In genomic region chr5:67621040-67621397, GRCh38 we compare ENCODE assay signal across 22 cellular contexts.
"Had no signal": no experiment of that assay in that cellular context is flagged by ENCODE, and none has a peak within 500 bp of the region (broad histone marks: within the 10 kb centered on the region; RNA-seq: fewer than 3 reads in every experiment).

No MANE protein-coding gene starts in this region.

- DNase-seq: activated B cell treated with CpG ODN at 0.5 μM for 24 hours; activated CD4-positive, alpha-beta T cell treated with anti-CD3 and anti-CD28 coated beads, Interleukin-2, amount 50 U/mL, for 4 hours; activated effector memory CD4-positive, alpha-beta T cell treated with anti-CD3 and anti-CD28 coated beads, Interleukin-2, amount 50 U/mL, for 16 hours; activated naive CD4-positive, alpha-beta T cell treated with anti-CD3 and anti-CD28 coated beads, Interleukin-2, amount 10 ng/mL, durations not matched to agents 7 days and 5 days; activated naive CD8-positive, alpha-beta T cell treated with anti-CD3 and anti-CD28 coated beads, Interleukin-2, amount 10 ng/mL, durations not matched to agents 7 days and 5 days; effector memory CD8-positive, alpha-beta T cell; hippocampal formation; kidney; left colon; retina; stimulated activated CD4-positive, alpha-beta T cell treated with anti-CD3 and anti-CD28 coated beads, Interleukin-12 subunit alpha, Interleukin-12 subunit beta, amount 100 ng/mL, for 4 hours; stimulated activated CD4-positive, alpha-beta T cell treated with anti-CD3 and anti-CD28 coated beads, Interleukin-4, amount 100 ng/mL, for 1 hour; stomach had no signal

- H3K27me3 ChIP-seq: ascending aorta, cardiac muscle cell, stomach, tibial nerve had no signal

- H3K27ac Mint-ChIP-seq: activated B cell treated with CpG ODN at 0.5 μM for 24 hours; activated naive CD4-positive, alpha-beta T cell treated with anti-CD3 and anti-CD28 coated beads, Interleukin-2, amount 10 ng/mL, durations not matched to agents 7 days and 5 days; activated naive CD8-positive, alpha-beta T cell treated with anti-CD3 and anti-CD28 coated beads, Interleukin-2, amount 10 ng/mL, durations not matched to agents 7 days and 5 days; brain; effector memory CD8-positive, alpha-beta T cell; nephron; T-helper 2 cell treated with Interferon-gamma antibody and Interleukin-4, amounts not matched to agents 5 μg/mL and 100 μg/mL, for 36 hours had no signal

- H3K27me3 Mint-ChIP-seq: activated naive CD4-positive, alpha-beta T cell treated with anti-CD3 and anti-CD28 coated beads, Interleukin-2, amount 10 ng/mL, durations not matched to agents 7 days and 5 days had no signal

- H3K36me3 ChIP-seq: ascending aorta, cardiac muscle cell, stomach, tibial nerve had no signal

- H3K4me1 ChIP-seq: ascending aorta, stomach had no signal

- H3K4me1 Mint-ChIP-seq: activated B cell treated with CpG ODN at 0.5 μM for 24 hours; activated naive CD4-positive, alpha-beta T cell treated with anti-CD3 and anti-CD28 coated beads, Interleukin-2, amount 10 ng/mL, durations not matched to agents 7 days and 5 days; activated naive CD8-positive, alpha-beta T cell treated with anti-CD3 and anti-CD28 coated beads, Interleukin-2, amount 10 ng/mL, durations not matched to agents 7 days and 5 days had no signal

- FAIRE-seq: endothelial cell of umbilical vein, kidney had no signal

- H3K9me3 Mint-ChIP-seq: activated B cell treated with CpG ODN at 0.5 μM for 24 hours; activated naive CD4-positive, alpha-beta T cell treated with anti-CD3 and anti-CD28 coated beads, Interleukin-2, amount 10 ng/mL, durations not matched to agents 7 days and 5 days; effector memory CD8-positive, alpha-beta T cell; T-helper 2 cell treated with Interferon-gamma antibody and Interleukin-4, amounts not matched to agents 5 μg/mL and 100 μg/mL, for 36 hours had no signal

- H3K36me3 Mint-ChIP-seq: activated naive CD4-positive, alpha-beta T cell treated with anti-CD3 and anti-CD28 coated beads, Interleukin-2, amount 10 ng/mL, durations not matched to agents 7 days and 5 days; activated naive CD8-positive, alpha-beta T cell treated with anti-CD3 and anti-CD28 coated beads, Interleukin-2, amount 10 ng/mL, durations not matched to agents 7 days and 5 days; brain had no signal

- H3K9me3 ChIP-seq: ascending aorta, stomach, tibial nerve had no signal

- H3K4me3 Mint-ChIP-seq: activated B cell treated with CpG ODN at 0.5 μM for 24 hours; activated naive CD4-positive, alpha-beta T cell treated with anti-CD3 and anti-CD28 coated beads, Interleukin-2, amount 10 ng/mL, durations not matched to agents 7 days and 5 days; activated naive CD8-positive, alpha-beta T cell treated with anti-CD3 and anti-CD28 coated beads, Interleukin-2, amount 10 ng/mL, durations not matched to agents 7 days and 5 days; brain; effector memory CD8-positive, alpha-beta T cell; nephron; T-helper 2 cell treated with Interferon-gamma antibody and Interleukin-4, amounts not matched to agents 5 μg/mL and 100 μg/mL, for 36 hours had no signal

- ATAC-seq: effector memory CD8-positive, alpha-beta T cell had no signal

- H3K27ac ChIP-seq: ascending aorta, cardiac muscle cell, coronary artery, skin epidermis, stomach, tibial nerve had no signal

- H3K4me3 ChIP-seq: ascending aorta, cardiac muscle cell, coronary artery, skin epidermis, stomach, tibial nerve had no signal
